ENCODE assay signal across 9 cellular contexts in genomic region chr3:150925751-150926201, GRCh38. TPM values are rescaled to one million over a fixed set of nuclear protein-coding genes. Genes with fewer than 3 reads are reported as not detected.
A peak's percentile ranks its signal among the peaks of the same experiment; 100 is the strongest.
DNase-seq lines count a peak whose midpoint lies in the region; ATAC-seq and TF ChIP-seq lines count a peak whose summit lies in the region.
"Had no signal": no experiment of that assay in that cellular context is flagged by ENCODE, and none has a peak within 500 bp of the region (broad histone marks: within the 10 kb centered on the region; RNA-seq: fewer than 3 reads in every experiment).

No MANE protein-coding gene starts in this region.

- H3K4me1 ChIP-seq in suprapubic skin: peaks cover 3% of the 10 kb centered on the region

- H3K9me3 ChIP-seq in suprapubic skin: no peaks in the 10 kb centered on the region

- no peaks in the 10 kb centered on the region for H3K9me3 Mint-ChIP-seq in activated CD4-positive, alpha-beta T cell treated with anti-CD3 and anti-CD28 coated beads for 36 hours (ENCODE audit: low read depth)
- H3K9me3 Mint-ChIP-seq in naive thymus-derived CD8-positive, alpha-beta T cell: no peaks in the 10 kb centered on the region

- WGBS in suprapubic skin: 23% methylated on average over 3 of the region's 14 CpGs

- H3K4me1 Mint-ChIP-seq in activated CD4-positive, alpha-beta T cell treated with anti-CD3 and anti-CD28 coated beads for 36 hours: no peaks in the 10 kb centered on the region
- peaks cover 0 to 13% (median 8%) of the 10 kb centered on the region in 4 donors for H3K4me1 Mint-ChIP-seq in naive thymus-derived CD8-positive, alpha-beta T cell

- H3K4me3 Mint-ChIP-seq in activated CD4-positive, alpha-beta T cell treated with anti-CD3 and anti-CD28 coated beads for 36 hours: peak overlapping the region; percentile 19
- H3K4me3 Mint-ChIP-seq in naive thymus-derived CD8-positive, alpha-beta T cell: peak overlapping the region; percentile 44 to 77 (median 66)

- peak; percentile 87 for ATAC-seq in HG02852 (IDR thresholded peaks at IDR 0.05; ENCODE audit: unreplicated experiment)
- ATAC-seq in activated CD4-positive, alpha-beta T cell treated with anti-CD3 and anti-CD28 coated beads for 36 hours: peak; percentile 93
- peak; percentile 83 to 88 for ATAC-seq in naive thymus-derived CD8-positive, alpha-beta T cell

- no peaks in the 10 kb centered on the region for H3K36me3 Mint-ChIP-seq in activated CD4-positive, alpha-beta T cell treated with anti-CD3 and anti-CD28 coated beads for 36 hours (ENCODE audit: low read depth)
- H3K36me3 Mint-ChIP-seq in naive thymus-derived CD8-positive, alpha-beta T cell: no peaks in the 10 kb centered on the region

- peak in 1 of 2 donors; percentile 38 for TF ChIP-seq CTCF in suprapubic skin (IDR thresholded peaks at IDR 0.05)

- CTCF ChIA-PET in activated CD4-positive, alpha-beta T cell treated with anti-CD3 and anti-CD28 coated beads for 36 hours (lab: Charles Lee): interaction anchor here (0.7 to 2.1 kb wide), 13 partner anchors 8 to 230 kb away, joined by 3 to 11 read pairs (median 4); partner anchors contain the start of gene MED12L

- intact Hi-C loops in activated CD4-positive, alpha-beta T cell treated with anti-CD3 and anti-CD28 coated beads for 36 hours (cut with DNase I, micrococcal nuclease): loop anchor here (1.0 to 5.0 kb wide), 3 partner anchors 161 to 357 kb away; no protein-coding TSS in a partner anchor

- DNase-seq in NK-92 treated with Interleukin-12 subunit alpha and Interleukin-12 subunit beta, amount 100 ng/mL, for 24 hours (lab: John Stamatoyannopoulos, UW): peak; percentile 4
- DNase-seq in NK-92 (lab: John Stamatoyannopoulos, UW; ENCODE audit: unreplicated experiment): no peak
- DNase-seq in NCI-H1694 treated with DMSO at 0.1 percent for 48 hours (lab: John Stamatoyannopoulos, UW): peak; percentile 66
- peak; percentile 80 for DNase-seq in activated CD4-positive, alpha-beta T cell treated with anti-CD3 and anti-CD28 coated beads for 36 hours
- peak; percentile 37 for DNase-seq in effector CD8-positive, alpha-beta T cell (lab: John Stamatoyannopoulos, UW)
- DNase-seq in naive thymus-derived CD8-positive, alpha-beta T cell: peak; percentile 14 to 76 (median 48)
- no peak for DNase-seq in suprapubic skin (ENCODE audit: low spot score in 2 of 2)

- H3K36me3 ChIP-seq in suprapubic skin: no peaks in the 10 kb centered on the region

- peak overlapping the region; percentile 12 for H3K4me3 ChIP-seq in suprapubic skin
- H3K4me3 ChIP-seq: skin epidermis had no signal

- H3K27me3 Mint-ChIP-seq in activated CD4-positive, alpha-beta T cell treated with anti-CD3 and anti-CD28 coated beads for 36 hours: peaks cover 7% of the 10 kb centered on the region
- peaks cover 5 to 18% (median 9%) of the 10 kb centered on the region in 5 donors for H3K27me3 Mint-ChIP-seq in naive thymus-derived CD8-positive, alpha-beta T cell

- H3K27ac Mint-ChIP-seq in activated CD4-positive, alpha-beta T cell treated with anti-CD3 and anti-CD28 coated beads for 36 hours: no peak overlapping the region
- peak overlapping the region in 1 of 10 donors; percentile 74 for H3K27ac Mint-ChIP-seq in naive thymus-derived CD8-positive, alpha-beta T cell

- TF ChIP-seq EP300 in suprapubic skin (IDR thresholded peaks at IDR 0.05): no peak

- H3K27me3 ChIP-seq in suprapubic skin: no peaks in the 10 kb centered on the region

- H3K27ac ChIP-seq in suprapubic skin: no peak overlapping the region

- no peak for TF ChIP-seq POLR2A in suprapubic skin (IDR thresholded peaks at IDR 0.05)

- POLR2A ChIA-PET in activated CD4-positive, alpha-beta T cell treated with anti-CD3 and anti-CD28 coated beads for 36 hours (lab: Charles Lee): no interaction called here
- POLR2A ChIA-PET in naive thymus-derived CD8-positive, alpha-beta T cell (lab: Charles Lee): interaction anchor here (0.8 kb wide), 1 partner anchor 221 kb away, joined by 4 read pairs; no protein-coding TSS in a partner anchor

RNA-seq across cellular contexts. Expression of gene MINDY4B, which starts 20.5 kb away (rescaled TPM):
- not detected for total RNA-seq in activated CD4-positive, alpha-beta T cell treated with anti-CD3 and anti-CD28 coated beads for 36 hours
- not detected for total RNA-seq in naive thymus-derived CD8-positive, alpha-beta T cell
- not detected for polyA plus RNA-seq in naive thymus-derived CD8-positive, alpha-beta T cell
- total RNA-seq in suprapubic skin: not detected

RNA-seq across cellular contexts. Expression of gene CLRN1, which starts 46.8 kb away (rescaled TPM):
- not detected for total RNA-seq in activated CD4-positive, alpha-beta T cell treated with anti-CD3 and anti-CD28 coated beads for 36 hours
- total RNA-seq in naive thymus-derived CD8-positive, alpha-beta T cell: not detected
- not detected for polyA plus RNA-seq in naive thymus-derived CD8-positive, alpha-beta T cell
- total RNA-seq in suprapubic skin: not detected

Comparison
In these comparisons a context has a peak if more than half of its experiments do, and no peak if none do; other contexts are left out.
1. DNase-seq: peak in NK-92 treated with Interleukin-12 subunit alpha and Interleukin-12 subunit beta, amount 100 ng/mL, for 24 hours (single experiment), NCI-H1694 treated with DMSO at 0.1 percent for 48 hours (single experiment), activated CD4-positive, alpha-beta T cell treated with anti-CD3 and anti-CD28 coated beads for 36 hours (single experiment), effector CD8-positive, alpha-beta T cell (single experiment) and naive thymus-derived CD8-positive, alpha-beta T cell (10 of 10); none in NK-92 (single experiment) and suprapubic skin (0 of 2).
2. Peak in every context shown above with its lines, with median percentiles within 50 percentile points of each other: ATAC-seq.